ENCODE assay signal across 3 cellular contexts in the genomic region with DNA sequence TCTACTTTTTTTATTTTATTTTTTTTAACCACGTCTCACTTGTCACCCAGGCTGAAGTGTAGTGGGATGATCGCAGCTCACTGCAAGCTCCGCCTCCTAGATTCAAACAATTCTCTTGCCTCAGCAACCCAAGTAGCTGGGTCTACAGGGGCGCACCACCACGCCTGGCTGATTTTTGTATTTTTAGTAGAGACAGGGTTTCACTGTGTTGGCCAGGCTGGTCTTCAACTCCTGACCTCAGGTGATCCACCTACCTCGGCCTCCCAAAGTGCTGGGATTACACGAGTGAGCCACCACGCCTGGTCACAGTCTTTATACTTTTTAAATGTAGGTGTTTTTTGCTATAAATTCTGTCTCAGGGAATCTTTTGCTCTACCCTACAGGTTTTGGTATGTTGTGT. TPM values are rescaled to one million over a fixed set of nuclear protein-coding genes. Genes with fewer than 3 reads are reported as not detected.
"Had no signal": no experiment of that assay in that cellular context is flagged by ENCODE, and none has a peak within 500 bp of the region (broad histone marks: within the 10 kb centered on the region; RNA-seq: fewer than 3 reads in every experiment).

No MANE protein-coding gene starts in this region.

RNA-seq across cellular contexts. Expression of gene B3GALT1, which starts 36.0 kb away (rescaled TPM):
- total RNA-seq: OCI-LY7, PC-9, SJSA1 had no signal
